ENCODE assay signal across 1 cellular context in the genomic region with DNA sequence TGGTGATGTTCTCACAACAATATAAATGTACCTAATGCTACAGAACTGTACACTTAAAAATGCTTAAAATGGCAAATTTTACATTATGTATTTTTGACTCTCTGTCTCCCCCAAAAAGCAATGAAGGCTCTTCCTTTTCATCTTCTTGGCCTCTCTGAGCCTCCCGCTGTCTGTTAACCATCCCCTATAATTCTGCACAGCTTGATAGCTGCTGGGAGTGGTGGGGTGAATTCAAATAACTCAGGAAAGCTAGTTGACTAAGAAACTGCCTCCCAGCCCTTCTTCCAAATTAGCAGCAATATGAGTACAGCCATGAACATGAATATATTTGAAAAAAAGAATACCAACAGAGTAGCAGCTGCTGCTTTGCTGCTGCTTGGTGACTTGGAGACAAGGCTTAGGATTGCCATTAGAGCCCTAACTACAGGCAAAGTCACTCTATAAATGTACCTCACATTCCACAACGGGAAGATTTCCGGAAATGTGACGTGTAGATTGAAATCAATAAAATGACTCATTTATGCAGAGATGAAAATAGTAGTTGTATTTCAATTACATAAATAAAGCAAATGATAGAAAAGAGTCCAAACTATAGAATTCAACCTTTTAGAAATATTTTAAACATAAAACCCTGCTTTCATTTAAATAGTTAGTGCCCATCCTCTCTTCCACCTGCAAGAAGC.
TF ChIP-seq lines count a peak whose summit lies in the region.

No MANE protein-coding gene starts in this region.

TF ChIP-seq in GM23338, 12 proteins besides CTCF, POLR2A, EP300 and RAD21 (continued from another document):
- TF ChIP-seq, protein P1, sequence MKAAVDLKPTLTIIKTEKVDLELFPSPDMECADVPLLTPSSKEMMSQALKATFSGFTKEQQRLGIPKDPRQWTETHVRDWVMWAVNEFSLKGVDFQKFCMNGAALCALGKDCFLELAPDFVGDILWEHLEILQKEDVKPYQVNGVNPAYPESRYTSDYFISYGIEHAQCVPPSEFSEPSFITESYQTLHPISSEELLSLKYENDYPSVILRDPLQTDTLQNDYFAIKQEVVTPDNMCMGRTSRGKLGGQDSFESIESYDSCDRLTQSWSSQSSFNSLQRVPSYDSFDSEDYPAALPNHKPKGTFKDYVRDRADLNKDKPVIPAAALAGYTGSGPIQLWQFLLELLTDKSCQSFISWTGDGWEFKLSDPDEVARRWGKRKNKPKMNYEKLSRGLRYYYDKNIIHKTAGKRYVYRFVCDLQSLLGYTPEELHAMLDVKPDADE (IDR thresholded peaks at IDR 0.05), result no peak
- no peak for TF ChIP-seq NANOG (IDR thresholded peaks at IDR 0.05; ENCODE audit: borderline replicate concordance)
- TF ChIP-seq, protein P2, sequence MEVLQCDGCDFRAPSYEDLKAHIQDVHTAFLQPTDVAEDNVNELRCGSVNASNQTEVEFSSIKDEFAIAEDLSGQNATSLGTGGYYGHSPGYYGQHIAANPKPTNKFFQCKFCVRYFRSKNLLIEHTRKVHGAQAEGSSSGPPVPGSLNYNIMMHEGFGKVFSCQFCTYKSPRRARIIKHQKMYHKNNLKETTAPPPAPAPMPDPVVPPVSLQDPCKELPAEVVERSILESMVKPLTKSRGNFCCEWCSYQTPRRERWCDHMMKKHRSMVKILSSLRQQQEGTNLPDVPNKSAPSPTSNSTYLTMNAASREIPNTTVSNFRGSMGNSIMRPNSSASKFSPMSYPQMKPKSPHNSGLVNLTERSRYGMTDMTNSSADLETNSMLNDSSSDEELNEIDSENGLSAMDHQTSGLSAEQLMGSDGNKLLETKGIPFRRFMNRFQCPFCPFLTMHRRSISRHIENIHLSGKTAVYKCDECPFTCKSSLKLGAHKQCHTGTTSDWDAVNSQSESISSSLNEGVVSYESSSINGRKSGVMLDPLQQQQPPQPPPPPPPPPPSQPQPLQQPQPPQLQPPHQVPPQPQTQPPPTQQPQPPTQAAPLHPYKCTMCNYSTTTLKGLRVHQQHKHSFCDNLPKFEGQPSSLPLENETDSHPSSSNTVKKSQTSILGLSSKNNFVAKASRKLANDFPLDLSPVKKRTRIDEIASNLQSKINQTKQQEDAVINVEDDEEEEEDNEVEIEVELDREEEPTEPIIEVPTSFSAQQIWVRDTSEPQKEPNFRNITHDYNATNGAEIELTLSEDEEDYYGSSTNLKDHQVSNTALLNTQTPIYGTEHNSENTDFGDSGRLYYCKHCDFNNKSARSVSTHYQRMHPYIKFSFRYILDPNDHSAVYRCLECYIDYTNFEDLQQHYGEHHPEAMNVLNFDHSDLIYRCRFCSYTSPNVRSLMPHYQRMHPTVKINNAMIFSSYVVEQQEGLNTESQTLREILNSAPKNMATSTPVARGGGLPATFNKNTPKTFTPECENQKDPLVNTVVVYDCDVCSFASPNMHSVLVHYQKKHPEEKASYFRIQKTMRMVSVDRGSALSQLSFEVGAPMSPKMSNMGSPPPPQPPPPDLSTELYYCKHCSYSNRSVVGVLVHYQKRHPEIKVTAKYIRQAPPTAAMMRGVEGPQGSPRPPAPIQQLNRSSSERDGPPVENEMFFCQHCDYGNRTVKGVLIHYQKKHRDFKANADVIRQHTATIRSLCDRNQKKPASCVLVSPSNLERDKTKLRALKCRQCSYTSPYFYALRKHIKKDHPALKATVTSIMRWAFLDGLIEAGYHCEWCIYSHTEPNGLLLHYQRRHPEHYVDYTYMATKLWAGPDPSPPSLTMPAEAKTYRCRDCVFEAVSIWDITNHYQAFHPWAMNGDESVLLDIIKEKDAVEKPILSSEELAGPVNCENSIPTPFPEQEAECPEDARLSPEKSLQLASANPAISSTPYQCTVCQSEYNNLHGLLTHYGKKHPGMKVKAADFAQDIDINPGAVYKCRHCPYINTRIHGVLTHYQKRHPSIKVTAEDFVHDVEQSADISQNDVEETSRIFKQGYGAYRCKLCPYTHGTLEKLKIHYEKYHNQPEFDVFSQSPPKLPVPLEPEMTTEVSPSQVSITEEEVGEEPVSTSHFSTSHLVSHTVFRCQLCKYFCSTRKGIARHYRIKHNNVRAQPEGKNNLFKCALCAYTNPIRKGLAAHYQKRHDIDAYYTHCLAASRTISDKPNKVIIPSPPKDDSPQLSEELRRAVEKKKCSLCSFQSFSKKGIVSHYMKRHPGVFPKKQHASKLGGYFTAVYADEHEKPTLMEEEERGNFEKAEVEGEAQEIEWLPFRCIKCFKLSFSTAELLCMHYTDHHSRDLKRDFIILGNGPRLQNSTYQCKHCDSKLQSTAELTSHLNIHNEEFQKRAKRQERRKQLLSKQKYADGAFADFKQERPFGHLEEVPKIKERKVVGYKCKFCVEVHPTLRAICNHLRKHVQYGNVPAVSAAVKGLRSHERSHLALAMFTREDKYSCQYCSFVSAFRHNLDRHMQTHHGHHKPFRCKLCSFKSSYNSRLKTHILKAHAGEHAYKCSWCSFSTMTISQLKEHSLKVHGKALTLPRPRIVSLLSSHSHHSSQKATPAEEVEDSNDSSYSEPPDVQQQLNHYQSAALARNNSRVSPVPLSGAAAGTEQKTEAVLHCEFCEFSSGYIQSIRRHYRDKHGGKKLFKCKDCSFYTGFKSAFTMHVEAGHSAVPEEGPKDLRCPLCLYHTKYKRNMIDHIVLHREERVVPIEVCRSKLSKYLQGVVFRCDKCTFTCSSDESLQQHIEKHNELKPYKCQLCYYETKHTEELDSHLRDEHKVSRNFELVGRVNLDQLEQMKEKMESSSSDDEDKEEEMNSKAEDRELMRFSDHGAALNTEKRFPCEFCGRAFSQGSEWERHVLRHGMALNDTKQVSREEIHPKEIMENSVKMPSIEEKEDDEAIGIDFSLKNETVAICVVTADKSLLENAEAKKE (CRISPR knock-in tag; IDR thresholded peaks at IDR 0.05), result no peak
- TF ChIP-seq ZNF114 (CRISPR knock-in tag; IDR thresholded peaks at IDR 0.05), result no peak
- TF ChIP-seq STAT1 (IDR thresholded peaks at IDR 0.05; ENCODE audit: unreplicated experiment), result no peak
- TF ChIP-seq JUNB (IDR thresholded peaks at IDR 0.05; ENCODE audit: unreplicated experiment), result no peak
- no peak for TF ChIP-seq POLR2AphosphoS5 (IDR thresholded peaks at IDR 0.05; ENCODE audit: low read depth)
- TF ChIP-seq CREB1 (CRISPR knock-in tag; IDR thresholded peaks at IDR 0.05; ENCODE audit: low read depth), result no peak
- TF ChIP-seq EZH2 (IDR thresholded peaks at IDR 0.05; ENCODE audit: low read depth, unreplicated experiment), result no peak
- TF ChIP-seq EZH2phosphoT487 (IDR thresholded peaks at IDR 0.05; ENCODE audit: unreplicated experiment), result no peak
